8 cellular contexts compared by ENCODE assay signal in genomic region chr7:130721486-130722277, GRCh38. TPM values are rescaled to one million over a fixed set of nuclear protein-coding genes. Genes with fewer than 3 reads are reported as not detected.
DNase-seq lines count a peak whose midpoint lies in the region; ATAC-seq and TF ChIP-seq lines count a peak whose summit lies in the region.

No MANE protein-coding gene starts in this region.

- no peaks in the 10 kb centered on the region for H3K36me3 ChIP-seq in hepatocyte (replicated peaks; ENCODE audit: insufficient read depth, low read depth)

- H3K79me2 ChIP-seq in hepatocyte = no peaks in the 10 kb centered on the region

- no peaks in the 10 kb centered on the region for H3K4me1 ChIP-seq in hepatocyte (ENCODE audit: insufficient read depth)

- 29% methylated on average over 5 of the region's 5 CpGs for WGBS in hepatocyte (ENCODE audit: low lambda C conversion rate, missing lambda C conversion rate)

- no peaks in the 10 kb centered on the region for H3K9me2 ChIP-seq in hepatocyte (replicated peaks; ENCODE audit: insufficient read depth)

- no peaks in the 10 kb centered on the region for H4K20me1 ChIP-seq in hepatocyte (ENCODE audit: insufficient read depth, poor library complexity, severe bottlenecking)

- no peaks in the 10 kb centered on the region for H3K9me3 ChIP-seq in hepatocyte (ENCODE audit: low read depth)

- no peak overlapping the region for H3K27ac ChIP-seq in hepatocyte

- H3K4me3 ChIP-seq in hepatocyte (no peak overlapping the region), retinal pigment epithelial cell (ENCODE audit: low read length) (no peak overlapping the region)

- no peaks in the 10 kb centered on the region for H3K27me3 ChIP-seq in hepatocyte

- no peak overlapping the region for H2AFZ ChIP-seq in hepatocyte

- no peak overlapping the region for H3K4me2 ChIP-seq in hepatocyte

- TF ChIP-seq CTCF in hepatocyte (IDR thresholded peaks at IDR 0.05; ENCODE audit: poor library complexity) (peak; percentile 67), retinal pigment epithelial cell (conservative IDR thresholded peaks at IDR 0.05; ENCODE audit: low read depth, low read length) (peak; percentile 78)

- DNase-seq in stimulated activated CD4-positive, alpha-beta T cell treated with anti-CD3 and anti-CD28 coated beads, Interleukin-15, amount 100 ng/mL, for 24 hours = peak; percentile 38
- no peak for DNase-seq in stimulated activated CD4-positive, alpha-beta T cell treated with anti-CD3 and anti-CD28 coated beads, Interleukin-12 subunit alpha, Interleukin-12 subunit beta, amount 100 ng/mL, for 4 hours
- DNase-seq in NCI-H2227 (lab: John Stamatoyannopoulos, UW; ENCODE audit: unreplicated experiment) (peak; percentile 72), amniotic epithelial cell (ENCODE audit: low read depth) (peak; percentile 83), hepatocyte (ENCODE audit: low spot score) (peak; percentile 87), retinal pigment epithelial cell (ENCODE audit: low read depth) (peak; percentile 39)

- ATAC-seq in GM19467 (IDR thresholded peaks at IDR 0.05; ENCODE audit: unreplicated experiment) (no peak), HG02678 (IDR thresholded peaks at IDR 0.05; ENCODE audit: unreplicated experiment) (no peak)

RNA-seq across cellular contexts. Expression of gene KLF14, which starts 12.3 kb away (rescaled TPM):
- total RNA-seq in hepatocyte = 0.24 TPM in 1 of 2 replicates, not detected in the other
- 0.16 and 0.46 TPM in 2 replicates for polyA plus RNA-seq in hepatocyte

RNA-seq across cellular contexts. Expression of gene TSGA13, which starts 35.3 kb away (rescaled TPM):
- total RNA-seq in hepatocyte = not detected in 2 replicates
- polyA plus RNA-seq in hepatocyte = not detected in 2 replicates

RNA-seq across cellular contexts. Expression of gene COPG2, which starts 53.1 kb away (rescaled TPM):
- 41.0 and 41.9 TPM in 2 replicates for total RNA-seq in hepatocyte
- polyA plus RNA-seq in hepatocyte = 3.0 and 6.7 TPM in 2 replicates
